In the genomic region with DNA sequence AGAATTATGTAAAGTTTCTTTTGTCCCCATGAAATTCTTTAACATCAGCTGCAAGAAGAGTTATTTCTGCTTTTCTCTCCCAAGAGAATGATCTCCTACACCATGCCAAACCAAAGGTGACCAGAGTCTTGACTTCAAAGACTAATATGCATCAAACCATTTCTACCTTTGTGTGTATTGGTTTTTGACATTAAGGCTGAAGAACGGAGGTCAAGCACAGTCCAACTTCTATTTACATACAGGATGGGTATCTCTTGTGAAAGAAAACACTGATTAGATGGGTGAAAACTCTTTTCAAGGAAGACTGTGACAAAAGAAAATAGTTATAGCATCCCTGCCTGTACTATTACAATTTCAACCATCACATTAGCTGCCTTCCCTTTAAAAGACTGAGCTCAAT, we compare ENCODE assay signal across 27 cellular contexts.
"Had no signal": no experiment of that assay in that cellular context is flagged by ENCODE, and none has a peak within 500 bp of the region (broad histone marks: within the 10 kb centered on the region; RNA-seq: fewer than 3 reads in every experiment).

No MANE protein-coding gene starts in this region.

- H3K4me3 Mint-ChIP-seq: activated B cell treated with CpG ODN at 0.5 μM for 24 hours; activated CD8-positive, alpha-beta T cell treated with anti-CD3 and anti-CD28 coated beads for 36 hours; activated naive CD8-positive, alpha-beta T cell; activated T-cell treated with anti-CD3 and anti-CD28 coated beads, Interleukin-2, amount 50 U/mL, for 4 hours; activated T-helper 17 cell treated with anti-CD3 and anti-CD28 coated beads, Interleukin-2, amount 50 U/mL, for 72 hours; effector memory CD8-positive, alpha-beta T cell had no signal

- H3K9me3 ChIP-seq: body of pancreas, esophagus squamous epithelium had no signal

- ATAC-seq: activated CD4-positive, CD25-positive, alpha-beta regulatory T cell treated with anti-CD3 and anti-CD28 coated beads, Interleukin-2, amount 50 U/mL, for 24 hours; activated CD8-positive, alpha-beta T cell treated with anti-CD3 and anti-CD28 coated beads for 36 hours; activated T-cell treated with anti-CD3 and anti-CD28 coated beads, Interleukin-2, amount 50 U/mL, for 4 hours; activated T-helper 17 cell treated with anti-CD3 and anti-CD28 coated beads, Interleukin-2, amount 50 U/mL, for 72 hours; body of pancreas; effector memory CD8-positive, alpha-beta T cell had no signal

- H3K36me3 Mint-ChIP-seq: activated naive CD8-positive, alpha-beta T cell had no signal

- H3K4me1 Mint-ChIP-seq: activated B cell treated with CpG ODN at 0.5 μM for 24 hours; activated T-helper 17 cell treated with anti-CD3 and anti-CD28 coated beads, Interleukin-2, amount 50 U/mL, for 72 hours had no signal

- H3K36me3 ChIP-seq: esophagus squamous epithelium, WERI-Rb-1 had no signal

- H3K27me3 Mint-ChIP-seq: activated B cell treated with CpG ODN at 0.5 μM for 24 hours; activated CD8-positive, alpha-beta T cell treated with anti-CD3 and anti-CD28 coated beads for 36 hours; activated naive CD8-positive, alpha-beta T cell; effector memory CD8-positive, alpha-beta T cell had no signal

- DNase-seq: activated B cell treated with CpG ODN at 0.5 μM for 24 hours; activated CD4-positive, alpha-beta T cell treated with anti-CD3 and anti-CD28 coated beads for 48 hours; activated CD4-positive, alpha-beta T cell treated with anti-CD3 and anti-CD28 coated beads, Interleukin-2, amount 50 U/mL, for 1 hour; activated CD4-positive, alpha-beta T cell treated with anti-CD3 and anti-CD28 coated beads, Interleukin-2, amount 50 U/mL, for 48 hours; activated CD8-positive, alpha-beta memory T cell treated with anti-CD3 and anti-CD28 coated beads for 24 hours; activated CD8-positive, alpha-beta T cell treated with anti-CD3 and anti-CD28 coated beads for 36 hours; activated effector memory CD4-positive, alpha-beta T cell treated with Interleukin-2 at 50 U/mL for 16 hours; activated gamma-delta T cell treated with Interleukin-2 at 50 U/mL for 16 hours; activated naive CD4-positive, alpha-beta T cell treated with anti-CD3 and anti-CD28 coated beads, Interleukin-2, amount 50 U/mL, for 16 hours; activated naive CD4-positive, alpha-beta T cell treated with Interleukin-2 at 50 U/mL for 16 hours; activated T-cell treated with anti-CD3 and anti-CD28 coated beads, Interleukin-2, amount 50 U/mL, for 4 hours; amniotic stem cell; aorta; body of pancreas; caudate nucleus; cortex of kidney; dermis blood vessel endothelial cell; effector CD4-positive, alpha-beta T cell; effector memory CD8-positive, alpha-beta T cell; esophagus squamous epithelium; head of caudate nucleus; T-helper 2 cell; WERI-Rb-1 had no signal

- H3K27ac ChIP-seq: body of pancreas, epithelial cell of prostate, esophagus squamous epithelium had no signal

- H3K27me3 ChIP-seq: body of pancreas, esophagus squamous epithelium had no signal

- H3K9me3 Mint-ChIP-seq: activated B cell treated with CpG ODN at 0.5 μM for 24 hours; activated CD8-positive, alpha-beta T cell treated with anti-CD3 and anti-CD28 coated beads for 36 hours; activated T-cell treated with anti-CD3 and anti-CD28 coated beads, Interleukin-2, amount 50 U/mL, for 4 hours; activated T-helper 17 cell treated with anti-CD3 and anti-CD28 coated beads, Interleukin-2, amount 50 U/mL, for 72 hours; effector memory CD8-positive, alpha-beta T cell had no signal

- H3K4me1 ChIP-seq: body of pancreas, esophagus squamous epithelium had no signal

- H3K27ac Mint-ChIP-seq: activated B cell treated with CpG ODN at 0.5 μM for 24 hours; activated CD8-positive, alpha-beta T cell treated with anti-CD3 and anti-CD28 coated beads for 36 hours; activated naive CD8-positive, alpha-beta T cell; activated T-helper 17 cell treated with anti-CD3 and anti-CD28 coated beads, Interleukin-2, amount 50 U/mL, for 72 hours; effector memory CD8-positive, alpha-beta T cell had no signal

- H3K4me3 ChIP-seq: body of pancreas, esophagus squamous epithelium had no signal
